ENCODE assay signal across 17 cellular contexts in genomic region chr12:89126712-89127111, GRCh38.
DNase-seq lines count a peak whose midpoint lies in the region; TF ChIP-seq lines count a peak whose summit lies in the region.
"Had no signal": no experiment of that assay in that cellular context is flagged by ENCODE, and none has a peak within 500 bp of the region (broad histone marks: within the 10 kb centered on the region; RNA-seq: fewer than 3 reads in every experiment).

No MANE protein-coding gene starts in this region.

- H3K4me1 ChIP-seq in uterus = no peaks in the 10 kb centered on the region
- no peaks in the 10 kb centered on the region for H3K4me1 ChIP-seq in right atrium auricular region
- H3K4me1 ChIP-seq: gastroesophageal sphincter, testis had no signal

- TF ChIP-seq CTCF in fibroblast of villous mesenchyme (IDR thresholded peaks at IDR 0.05; ENCODE audit: insufficient read depth, low read depth, low read length) = no peak
- TF ChIP-seq CTCF in uterus (IDR thresholded peaks at IDR 0.05) = no peak
- TF ChIP-seq CTCF in right atrium auricular region (IDR thresholded peaks at IDR 0.05) = no peak

- H3K27ac ChIP-seq in uterus (no peak overlapping the region), right atrium auricular region (no peak overlapping the region)
- H3K27ac ChIP-seq: coronary artery, gastroesophageal sphincter, testis had no signal

- H3K27me3 ChIP-seq in uterus (no peaks in the 10 kb centered on the region), right atrium auricular region (no peaks in the 10 kb centered on the region)
- H3K27me3 ChIP-seq: gastroesophageal sphincter, testis had no signal

- H3K36me3 ChIP-seq in uterus (no peaks in the 10 kb centered on the region), right atrium auricular region (no peaks in the 10 kb centered on the region)
- H3K36me3 ChIP-seq: gastroesophageal sphincter had no signal

- intact Hi-C loops in uterus (cut with DNase I; ENCODE audit: low total_unique reads) = no loop called here

- H3K9me3 ChIP-seq in uterus = no peaks in the 10 kb centered on the region
- no peaks in the 10 kb centered on the region for H3K9me3 ChIP-seq in right atrium auricular region
- H3K9me3 ChIP-seq: gastroesophageal sphincter, testis had no signal

- peak; percentile 39 for DNase-seq in HS-5 (ENCODE audit: low read depth)
- DNase-seq in amniotic epithelial cell (ENCODE audit: low read depth) = peak; percentile 84
- DNase-seq in fibroblast of villous mesenchyme (ENCODE audit: low read depth) = peak; percentile 64
- peak; percentile 88 for DNase-seq in renal cortical epithelial cell (ENCODE audit: low read depth)
- no peak for DNase-seq in uterus
- no peak for DNase-seq in right atrium auricular region (ENCODE audit: low spot score)
- no peak for DNase-seq in COLO668 (lab: John Stamatoyannopoulos, UW; ENCODE audit: unreplicated experiment)
- DNase-seq: activated CD4-positive, alpha-beta memory T cell treated with anti-CD3 and anti-CD28 coated beads, Interleukin-2, amount 10 ng/mL, durations not matched to agents 7 days and 5 days; activated naive CD4-positive, alpha-beta T cell treated with Interleukin-2 at 50 U/mL for 16 hours; COR-L47; EL; Karpas-422; NCI-H748 treated with DMSO at 0.1 percent for 48 hours; T-helper 17 cell; testis had no signal

- H3K4me3 ChIP-seq in fibroblast of villous mesenchyme (ENCODE audit: low read depth, low read length) (no peak overlapping the region), uterus (no peak overlapping the region), right atrium auricular region (no peak overlapping the region)
- H3K4me3 ChIP-seq: coronary artery, gastroesophageal sphincter, testis had no signal

- TF ChIP-seq POLR2A in uterus (IDR thresholded peaks at IDR 0.05) = no peak

Comparison
In these comparisons a context has a peak if more than half of its experiments do, and no peak if none do; other contexts are left out.
1. DNase-seq: peak in HS-5 (single experiment), amniotic epithelial cell (single experiment), fibroblast of villous mesenchyme (single experiment) and renal cortical epithelial cell (single experiment); none in uterus (0 of 2), right atrium auricular region (single experiment) and COLO668 (single experiment).